13 cellular contexts compared by ENCODE assay signal in the genomic region with DNA sequence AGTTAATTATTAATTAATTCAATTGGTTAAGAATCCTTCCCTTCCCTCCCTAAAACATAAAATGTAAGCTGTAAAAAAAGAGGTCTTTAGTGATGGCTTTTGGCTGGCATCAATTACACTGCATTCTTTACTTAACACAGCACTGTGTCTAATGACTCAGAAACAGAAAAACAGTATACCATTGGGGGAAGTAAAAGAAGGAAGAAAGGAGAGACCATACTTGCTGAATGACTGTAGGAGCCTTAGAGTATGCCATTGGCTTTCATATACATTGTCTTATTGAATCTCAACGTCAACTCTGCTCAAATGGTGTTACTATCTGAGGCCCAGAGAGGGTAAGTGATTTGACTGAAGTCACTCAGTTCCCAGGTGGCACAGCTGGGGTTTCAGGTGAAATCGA. TPM values are rescaled to one million over a fixed set of nuclear protein-coding genes. Genes with fewer than 3 reads are reported as not detected.
A peak's percentile ranks its signal among the peaks of the same experiment; 100 is the strongest.
DNase-seq lines count a peak whose midpoint lies in the region; ATAC-seq and TF ChIP-seq lines count a peak whose summit lies in the region.
"Had no signal": no experiment of that assay in that cellular context is flagged by ENCODE, and none has a peak within 500 bp of the region (broad histone marks: within the 10 kb centered on the region; RNA-seq: fewer than 3 reads in every experiment).

No MANE protein-coding gene starts in this region.

- H3K27me3 ChIP-seq in MG63: no peaks in the 10 kb centered on the region
- no peaks in the 10 kb centered on the region for H3K27me3 ChIP-seq in esophagus muscularis mucosa
- no peaks in the 10 kb centered on the region for H3K27me3 ChIP-seq in MM.1S (replicated peaks; ENCODE audit: insufficient read depth, low read length)
- H3K27me3 ChIP-seq: pancreas, suprapubic skin had no signal

- no peak overlapping the region for H3K4me3 Mint-ChIP-seq in dendritic cell treated with granulocyte-macrophage colony-stimulating factor and Interleukin-4, amounts not matched to agents 40 ng/mL and 50 ng/mL, for 4 days

- DNase-seq in GM13976 (ENCODE audit: low spot score) (peak; percentile 53), MG63 (no peak), erythroblast (lab: John Stamatoyannopoulos, UW) (no peak), esophagus muscularis mucosa (ENCODE audit: extremely low spot score) (no peak), MM.1S (no peak)
- DNase-seq: activated CD4-positive, alpha-beta T cell treated with anti-CD3 and anti-CD28 coated beads, Interleukin-2, amount 50 U/mL, for 4 hours; DND-41; NCI-H146; pancreas had no signal

- peak overlapping the region; percentile 51 for H3K27ac Mint-ChIP-seq in dendritic cell treated with granulocyte-macrophage colony-stimulating factor and Interleukin-4, amounts not matched to agents 40 ng/mL and 50 ng/mL, for 4 days

- H3K4me1 ChIP-seq in esophagus muscularis mucosa (no peaks in the 10 kb centered on the region), MM.1S (ENCODE audit: low read length) (no peaks in the 10 kb centered on the region)
- H3K4me1 ChIP-seq: pancreas, suprapubic skin had no signal

- TF ChIP-seq POLR2A in erythroblast (IDR thresholded peaks at IDR 0.05; ENCODE audit: low read length): no peak
- no peak for TF ChIP-seq POLR2A in esophagus muscularis mucosa (IDR thresholded peaks at IDR 0.05; ENCODE audit: low read depth)

- H3K79me2 ChIP-seq in MM.1S (ENCODE audit: low read length): no peaks in the 10 kb centered on the region

- no peaks in the 10 kb centered on the region for H3F3A ChIP-seq in MM.1S (ENCODE audit: insufficient read depth, low read length)

- 75% methylated on average over 2 of the region's 2 CpGs for WGBS in esophagus muscularis mucosa

- H3K9me2 ChIP-seq in MM.1S (replicated peaks; ENCODE audit: insufficient read depth, low read length): no peaks in the 10 kb centered on the region

- in situ Hi-C loops in GM13976 (cut with MboI; ENCODE audit: low sequenced_read_pairs, unreplicated experiment): loop anchor here (25.0 kb wide), 1 partner anchor 494 kb away; no protein-coding TSS in a partner anchor

- no peaks in the 10 kb centered on the region for H3K36me3 Mint-ChIP-seq in dendritic cell treated with granulocyte-macrophage colony-stimulating factor and Interleukin-4, amounts not matched to agents 40 ng/mL and 50 ng/mL, for 4 days (ENCODE audit: low read depth)

- TF ChIP-seq CTCF in GM13976 (IDR thresholded peaks at IDR 0.05; ENCODE audit: borderline replicate concordance, control extremely low read depth, extremely low read depth, insufficient read depth, missing control alignments) (no peak), esophagus muscularis mucosa (IDR thresholded peaks at IDR 0.05) (no peak), MM.1S (IDR thresholded peaks at IDR 0.05; ENCODE audit: low read length) (no peak)

- H3K9ac ChIP-seq in MM.1S (ENCODE audit: low read length): no peak overlapping the region

- no peaks in the 10 kb centered on the region for H3K9me3 Mint-ChIP-seq in dendritic cell treated with granulocyte-macrophage colony-stimulating factor and Interleukin-4, amounts not matched to agents 40 ng/mL and 50 ng/mL, for 4 days

- H3K4me3 ChIP-seq in MG63 (no peak overlapping the region), esophagus muscularis mucosa (no peak overlapping the region), MM.1S (ENCODE audit: low read length) (no peak overlapping the region)
- H3K4me3 ChIP-seq: pancreas, suprapubic skin had no signal

- H3K36me3 ChIP-seq in MG63: no peaks in the 10 kb centered on the region
- no peaks in the 10 kb centered on the region for H3K36me3 ChIP-seq in esophagus muscularis mucosa
- H3K36me3 ChIP-seq in MM.1S (replicated peaks; ENCODE audit: insufficient read depth, low read length): no peaks in the 10 kb centered on the region
- H3K36me3 ChIP-seq: pancreas, suprapubic skin had no signal

- no peaks in the 10 kb centered on the region for H3K9me3 ChIP-seq in MG63
- no peaks in the 10 kb centered on the region for H3K9me3 ChIP-seq in esophagus muscularis mucosa
- H3K9me3 ChIP-seq in MM.1S (replicated peaks; ENCODE audit: insufficient read depth, low read length): no peaks in the 10 kb centered on the region
- H3K9me3 ChIP-seq: pancreas, suprapubic skin had no signal

- no peak overlapping the region; the same call in 1 of the 2 replicates for H2AFZ ChIP-seq in MM.1S (ENCODE audit: low read length)

- no peaks in the 10 kb centered on the region for H4K20me1 ChIP-seq in MM.1S (ENCODE audit: insufficient read depth, low read length)

- ATAC-seq in GM21529 (IDR thresholded peaks at IDR 0.05; ENCODE audit: unreplicated experiment) (peak; percentile 99), HG03457 (IDR thresholded peaks at IDR 0.05; ENCODE audit: unreplicated experiment) (peak; percentile 95)

- no peak overlapping the region for H3K27ac ChIP-seq in esophagus muscularis mucosa (replicated peaks in 1 of 4)
- no peak overlapping the region for H3K27ac ChIP-seq in MM.1S (ENCODE audit: low read length)
- H3K27ac ChIP-seq: pancreas, suprapubic skin had no signal

- intact Hi-C loops in dendritic cell treated with granulocyte-macrophage colony-stimulating factor and Interleukin-4, amounts not matched to agents 40 ng/mL and 50 ng/mL, for 4 days (cut with micrococcal nuclease): no loop called here
- intact Hi-C loops in esophagus muscularis mucosa (cut with DNase I): no loop called here

- H3K4me1 Mint-ChIP-seq in dendritic cell treated with granulocyte-macrophage colony-stimulating factor and Interleukin-4, amounts not matched to agents 40 ng/mL and 50 ng/mL, for 4 days (ENCODE audit: low read depth): peaks cover 28% of the 10 kb centered on the region

- no peak for TF ChIP-seq EP300 in esophagus muscularis mucosa (IDR thresholded peaks at IDR 0.05)

- H3K27me3 Mint-ChIP-seq in dendritic cell treated with granulocyte-macrophage colony-stimulating factor and Interleukin-4, amounts not matched to agents 40 ng/mL and 50 ng/mL, for 4 days: no peaks in the 10 kb centered on the region

- no peak overlapping the region for H3K4me2 ChIP-seq in MM.1S (ENCODE audit: low read depth, low read length)

RNA-seq across cellular contexts. Expression of a gene that starts 18.4 kb away (rescaled TPM):
- 112 and 114 TPM in 2 replicates for total RNA-seq in MG63 (2014; rRNA removed; shearing (Covaris generic); ENCODE audit: low replicate concordance)
- 100 to 1,000 TPM; 144 to 844 (median 324) TPM for total RNA-seq in esophagus muscularis mucosa
